In the genomic region with DNA sequence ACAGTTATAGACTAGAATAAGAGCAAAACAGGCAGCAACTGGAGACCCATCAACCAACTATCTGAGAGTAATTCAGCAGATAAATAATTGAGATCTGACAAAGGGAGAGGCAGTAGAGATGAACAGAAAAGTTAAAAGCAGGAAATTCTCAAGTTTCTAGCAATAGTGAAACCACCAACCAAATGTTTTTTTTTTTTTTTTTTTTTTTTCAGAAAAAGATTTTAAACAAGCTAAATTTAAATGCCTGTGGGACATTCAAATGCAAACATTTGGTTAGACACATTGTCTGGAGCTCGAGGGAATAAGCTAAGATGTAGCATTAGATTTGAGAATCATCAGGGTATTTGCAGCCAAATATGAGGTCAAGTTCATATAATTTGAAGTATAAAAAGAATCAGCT, we compare ENCODE assay signal across 1 cellular context.
TF ChIP-seq lines count a peak whose summit lies in the region.

No MANE protein-coding gene starts in this region.

TF ChIP-seq in IMR-90, 13 proteins besides CTCF, POLR2A, EP300 and RAD21:
- TF ChIP-seq NFE2L2 (IDR thresholded peaks at IDR 0.05; ENCODE audit: low read depth, low read length) (no peak), SMC3 (IDR thresholded peaks at IDR 0.05; ENCODE audit: low read depth, low read length) (no peak), RFX5 (IDR thresholded peaks at IDR 0.05; ENCODE audit: low read depth, low read length) (no peak)
